Comparison of ENCODE assay signal across 8 cellular contexts in the genomic region with DNA sequence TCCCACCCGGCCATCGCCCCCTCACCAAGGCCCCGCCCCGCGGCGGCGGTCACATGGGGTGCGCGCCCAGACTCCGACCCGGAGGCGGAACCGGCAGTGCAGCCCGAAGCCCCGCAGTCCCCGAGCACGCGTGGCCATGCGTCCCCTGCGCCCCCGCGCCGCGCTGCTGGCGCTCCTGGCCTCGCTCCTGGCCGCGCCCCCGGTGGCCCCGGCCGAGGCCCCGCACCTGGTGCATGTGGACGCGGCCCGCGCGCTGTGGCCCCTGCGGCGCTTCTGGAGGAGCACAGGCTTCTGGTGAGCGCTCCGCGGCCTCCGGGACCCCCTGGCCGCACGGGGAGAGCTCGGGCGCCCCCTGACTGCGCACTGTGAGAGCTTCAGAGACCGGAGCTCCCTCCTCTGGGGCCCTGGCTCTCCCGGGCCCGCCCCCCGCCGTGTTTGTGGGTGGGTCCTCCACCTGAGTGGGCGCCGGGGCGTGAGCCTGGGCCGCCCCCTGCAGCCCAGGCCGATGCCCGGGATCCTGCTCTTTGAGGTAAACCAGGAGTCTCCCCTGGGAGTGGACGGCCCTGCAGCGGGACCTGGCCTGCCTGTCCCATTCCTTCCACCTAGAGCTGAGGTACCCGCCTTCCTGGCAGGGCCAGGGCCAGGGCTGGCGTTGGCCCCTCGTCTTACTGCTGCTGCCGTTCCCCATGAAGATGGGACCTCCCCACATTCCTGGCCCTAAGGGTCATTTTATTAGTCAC. TPM values are rescaled to one million over a fixed set of nuclear protein-coding genes. Genes with fewer than 3 reads are reported as not detected.
A peak's percentile ranks its signal among the peaks of the same experiment; 100 is the strongest.
DNase-seq lines count a peak whose midpoint lies in the region; ATAC-seq and TF ChIP-seq lines count a peak whose summit lies in the region.

A gene (plus strand): TSS at position 96 of the 740 bp plus-strand sequence. CDS start 41 bp downstream, at position 137.

- peak; percentile 44 to 67 (median 58) for TF ChIP-seq CTCF in Peyer's patch (IDR thresholded peaks at IDR 0.05)
- TF ChIP-seq CTCF in fibroblast of lung (conservative IDR thresholded peaks at IDR 0.05 in 1 of 2, IDR thresholded peaks at IDR 0.05 in 1 of 2; ENCODE audit: low read depth in 1 of 2, low read length in 2 of 2): peak; percentile 28 to 40
- TF ChIP-seq CTCF in natural killer cell (IDR thresholded peaks at IDR 0.05): peak; percentile 68

- TF ChIP-seq POLR2A in Peyer's patch (IDR thresholded peaks at IDR 0.05): peak in 1 of 2 donors; percentile 46

- no peaks in the 10 kb centered on the region for H3K79me2 ChIP-seq in fibroblast of lung (ENCODE audit: control insufficient read depth, insufficient read depth, low read length)

- intact Hi-C loops in natural killer cell (cut with micrococcal nuclease): loop anchor here (2.0 kb wide), 1 partner anchor 244 kb away; no protein-coding TSS in a partner anchor

- H3K27ac Mint-ChIP-seq in natural killer cell: peak within 1 kb of the TSS; percentile 80 to 81

- DNase-seq in GM19238 (ENCODE audit: insufficient read length, low spot score) (peak; percentile 85), Peyer's patch (peak; percentile 92 to 95 (median 93)), activated T-helper 1 cell treated with Interleukin-2 at 50 U/mL for 16 hours (ENCODE audit: low read depth) (peak; percentile 80), fibroblast of lung (ENCODE audit: low read depth in 2 of 2) (peak; percentile 56 to 63), natural killer cell (peak; percentile 77)
- DNase-seq in stimulated activated naive CD4-positive, alpha-beta T cell (lab: John Stamatoyannopoulos, UW): peak; percentile 73 to 85 (median 82)

- peaks cover 23 to 29% of the 10 kb centered on the region in 2 donors for H3K4me1 Mint-ChIP-seq in natural killer cell

- H3K4me3 ChIP-seq in BLaER1 treated with 17β-estradiol and CSF1 and Interleukin-3, amounts not matched to agents 10 nM and 100 nM: peak within 1 kb of the TSS; percentile 68 to 85 (median 72)
- peak within 1 kb of the TSS; percentile 57 to 98 (median 72) for H3K4me3 ChIP-seq in Peyer's patch
- peak within 1 kb of the TSS; percentile 68 to 84 (median 75) for H3K4me3 ChIP-seq in fibroblast of lung (replicated peaks in 1 of 4; ENCODE audit: control extremely low read depth in 1 of 4, insufficient read depth in 1 of 4, low read depth in 3 of 4, low read length in 4 of 4)

- H3K27me3 Mint-ChIP-seq in natural killer cell (ENCODE audit: low read depth in 2 of 2): no peaks in the 10 kb centered on the region

- ATAC-seq in HG03457 (IDR thresholded peaks at IDR 0.05; ENCODE audit: unreplicated experiment): peak; percentile 43
- peak; percentile 86 to 91 (median 86) for ATAC-seq in natural killer cell

- H2AFZ ChIP-seq in fibroblast of lung (ENCODE audit: low read length): peak within 1 kb of the TSS; percentile 87

- H3K27me3 ChIP-seq in BLaER1 treated with 17β-estradiol and CSF1 and Interleukin-3, amounts not matched to agents 10 nM and 100 nM: no peaks in the 10 kb centered on the region
- H3K27me3 ChIP-seq in Peyer's patch (no peaks in the 10 kb centered on the region), fibroblast of lung (ENCODE audit: control insufficient read depth, insufficient read depth, low read length) (no peaks in the 10 kb centered on the region)

- peaks cover 0 to 55% (median 47%) of the 10 kb centered on the region in 11 experiments; a peak in 17 of 22 replicates for H4K20me1 ChIP-seq in BLaER1 treated with 17β-estradiol and CSF1 and Interleukin-3, amounts not matched to agents 10 nM and 100 nM
- no peaks in the 10 kb centered on the region for H4K20me1 ChIP-seq in fibroblast of lung (ENCODE audit: control insufficient read depth, extremely low read depth, insufficient read depth, low read length)

- H3K36me3 ChIP-seq in BLaER1 treated with 17β-estradiol and CSF1 and Interleukin-3, amounts not matched to agents 10 nM and 100 nM: peaks cover 0 to 31% (median 25%) of the 10 kb centered on the region in 11 experiments; a peak in 17 of 22 replicates
- H3K36me3 ChIP-seq in Peyer's patch (peaks cover 0 to 23% (median 0%) of the 10 kb centered on the region in 3 donors), fibroblast of lung (ENCODE audit: control insufficient read depth, insufficient read depth, low read length) (peaks cover 6% of the 10 kb centered on the region)

- peak within 1 kb of the TSS; percentile 75 to 86 (median 80) for H3K9ac ChIP-seq in BLaER1 treated with 17β-estradiol and CSF1 and Interleukin-3, amounts not matched to agents 10 nM and 100 nM
- H3K9ac ChIP-seq in fibroblast of lung (ENCODE audit: insufficient read depth, low read length): peak within 1 kb of the TSS; percentile 55

- peak within 1 kb of the TSS; percentile 73 to 98 (median 95) for H3K4me2 ChIP-seq in BLaER1 treated with 17β-estradiol and CSF1 and Interleukin-3, amounts not matched to agents 10 nM and 100 nM
- peak within 1 kb of the TSS; percentile 90 for H3K4me2 ChIP-seq in fibroblast of lung (ENCODE audit: extremely low read depth, insufficient read depth, low read length)

- peak within 1 kb of the TSS; percentile 93 for H3K4me3 Mint-ChIP-seq in natural killer cell

- H3K27ac ChIP-seq in BLaER1 treated with 17β-estradiol and CSF1 and Interleukin-3, amounts not matched to agents 10 nM and 100 nM: peak within 1 kb of the TSS; percentile 45 to 79 (median 74); a peak in 21 of 22 replicates
- H3K27ac ChIP-seq in Peyer's patch (peak within 1 kb of the TSS; percentile 65 to 86 (median 77)), fibroblast of lung (ENCODE audit: insufficient read depth, low read length) (no peak within 1 kb of the TSS)

- H3K9me3 Mint-ChIP-seq in natural killer cell: no peaks in the 10 kb centered on the region

- no peaks in the 10 kb centered on the region for H3K36me3 Mint-ChIP-seq in natural killer cell

- H3K4me1 ChIP-seq in BLaER1 treated with 17β-estradiol and CSF1 and Interleukin-3, amounts not matched to agents 10 nM and 100 nM: peaks cover 28 to 45% (median 40%) of the 10 kb centered on the region in 10 experiments
- H3K4me1 ChIP-seq in Peyer's patch: peaks cover 0 to 38% (median 16%) of the 10 kb centered on the region in 4 donors
- no peaks in the 10 kb centered on the region for H3K4me1 ChIP-seq in fibroblast of lung (ENCODE audit: control insufficient read depth, extremely low read depth, insufficient read depth, low read length)

- H3K9me3 ChIP-seq in BLaER1 treated with 17β-estradiol and CSF1 and Interleukin-3, amounts not matched to agents 10 nM and 100 nM (replicated peaks in 1 of 11): no peaks in the 10 kb centered on the region
- no peaks in the 10 kb centered on the region for H3K9me3 ChIP-seq in Peyer's patch
- H3K9me3 ChIP-seq in fibroblast of lung (ENCODE audit: control insufficient read depth, insufficient read depth, low read depth, low read length): no peaks in the 10 kb centered on the region

RNA-seq across cellular contexts. Expression of the gene that starts here (rescaled TPM):
- total RNA-seq in Peyer's patch: 100 to 1,000 TPM in 1 of 4 donors, 10 to 100 TPM in 3; 40.4 to 114 (median 71.4) TPM
- total RNA-seq in fibroblast of lung: 10.3 and 11.1 TPM in 2 replicates
- polyA plus RNA-seq in fibroblast of lung: 2.1 and 3.1 TPM in 2 replicates
- polyA plus RNA-seq in fibroblast of lung (2012): 5.9 TPM in 2 replicates
- 4.8 and 6.4 TPM in 2 replicates for polyA minus RNA-seq in fibroblast of lung (ENCODE audit: low replicate concordance)
- total RNA-seq in natural killer cell: 10 to 100 TPM; 38.7 to 43.6 (median 43.0) TPM
